In genomic region chr4:101948951-101949350, GRCh38 we compare ENCODE assay signal across 24 cellular contexts.
"Had no signal": no experiment of that assay in that cellular context is flagged by ENCODE, and none has a peak within 500 bp of the region (broad histone marks: within the 10 kb centered on the region; RNA-seq: fewer than 3 reads in every experiment).

No MANE protein-coding gene starts in this region.

- H3K36me3 Mint-ChIP-seq: activated naive CD8-positive, alpha-beta T cell; T-cell had no signal

- H3K27ac ChIP-seq: SK-N-MC had no signal

- H3K9me3 Mint-ChIP-seq: activated CD4-positive, alpha-beta memory T cell treated with anti-CD3 and anti-CD28 coated beads, Interleukin-2, amount 10 ng/mL, durations not matched to agents 7 days and 5 days; activated naive CD4-positive, alpha-beta T cell treated with anti-CD3 and anti-CD28 coated beads for 36 hours; activated T-helper 17 cell treated with anti-CD3 and anti-CD28 coated beads, Interleukin-2, amount 50 U/mL, for 72 hours; T-cell had no signal

- ATAC-seq: activated CD4-positive, alpha-beta T cell treated with anti-CD3 and anti-CD28 coated beads for 36 hours; activated T-helper 17 cell treated with anti-CD3 and anti-CD28 coated beads, Interleukin-2, amount 50 U/mL, for 72 hours; Right ventricle myocardium inferior; T-cell had no signal

- H3K4me1 Mint-ChIP-seq: activated CD4-positive, alpha-beta memory T cell treated with anti-CD3 and anti-CD28 coated beads, Interleukin-2, amount 10 ng/mL, durations not matched to agents 7 days and 5 days; activated CD4-positive, alpha-beta T cell treated with anti-CD3 and anti-CD28 coated beads for 36 hours; activated T-helper 17 cell treated with anti-CD3 and anti-CD28 coated beads, Interleukin-2, amount 50 U/mL, for 72 hours; T-cell had no signal

- H3K27ac Mint-ChIP-seq: activated CD4-positive, alpha-beta memory T cell treated with anti-CD3 and anti-CD28 coated beads, Interleukin-2, amount 10 ng/mL, durations not matched to agents 7 days and 5 days; activated CD4-positive, alpha-beta T cell treated with anti-CD3 and anti-CD28 coated beads for 36 hours; activated naive CD4-positive, alpha-beta T cell treated with anti-CD3 and anti-CD28 coated beads for 36 hours; activated naive CD8-positive, alpha-beta T cell; activated T-helper 17 cell treated with anti-CD3 and anti-CD28 coated beads, Interleukin-2, amount 50 U/mL, for 72 hours; T-cell had no signal

- H3K4me3 ChIP-seq: SK-N-MC had no signal

- H3K27me3 Mint-ChIP-seq: activated CD4-positive, alpha-beta T cell treated with anti-CD3 and anti-CD28 coated beads for 36 hours had no signal

- H3K4me3 Mint-ChIP-seq: activated CD4-positive, alpha-beta memory T cell treated with anti-CD3 and anti-CD28 coated beads, Interleukin-2, amount 10 ng/mL, durations not matched to agents 7 days and 5 days; activated CD4-positive, alpha-beta T cell treated with anti-CD3 and anti-CD28 coated beads for 36 hours; activated naive CD4-positive, alpha-beta T cell treated with anti-CD3 and anti-CD28 coated beads for 36 hours; activated naive CD8-positive, alpha-beta T cell; activated T-helper 17 cell treated with anti-CD3 and anti-CD28 coated beads, Interleukin-2, amount 50 U/mL, for 72 hours; T-cell had no signal

- DNase-seq: activated CD4-positive, alpha-beta memory T cell treated with anti-CD3 and anti-CD28 coated beads, Interleukin-2, amount 10 ng/mL, durations not matched to agents 7 days and 5 days; activated CD4-positive, alpha-beta T cell treated with anti-CD3 and anti-CD28 coated beads for 36 hours; activated CD4-positive, alpha-beta T cell treated with anti-CD3 and anti-CD28 coated beads, Interleukin-2, amount 50 U/mL, for 1 hour; activated gamma-delta T cell; activated naive CD4-positive, alpha-beta T cell treated with anti-CD3 and anti-CD28 coated beads for 36 hours; activated T-cell treated with anti-CD3 and anti-CD28 coated beads for 4 hours; activated T-cell treated with anti-CD3 and anti-CD28 coated beads, Interleukin-2, amount 50 U/mL, for 48 hours; cerebellar nuclear complex; MV-4-11; NCI-H1105; NCI-H1436; NCI-H1694 treated with DMSO at 0.1 percent for 48 hours; NCI-H2029 treated with DMSO at 0.1 percent for 48 hours; NCI-H345; NCI-H510A; NCI-H526 treated with DMSO at 0.1 percent for 48 hours; NCI-H82; T-cell; T-helper 2 cell; T1000 had no signal
